Comparison of ENCODE assay signal across 16 cellular contexts in the genomic region with DNA sequence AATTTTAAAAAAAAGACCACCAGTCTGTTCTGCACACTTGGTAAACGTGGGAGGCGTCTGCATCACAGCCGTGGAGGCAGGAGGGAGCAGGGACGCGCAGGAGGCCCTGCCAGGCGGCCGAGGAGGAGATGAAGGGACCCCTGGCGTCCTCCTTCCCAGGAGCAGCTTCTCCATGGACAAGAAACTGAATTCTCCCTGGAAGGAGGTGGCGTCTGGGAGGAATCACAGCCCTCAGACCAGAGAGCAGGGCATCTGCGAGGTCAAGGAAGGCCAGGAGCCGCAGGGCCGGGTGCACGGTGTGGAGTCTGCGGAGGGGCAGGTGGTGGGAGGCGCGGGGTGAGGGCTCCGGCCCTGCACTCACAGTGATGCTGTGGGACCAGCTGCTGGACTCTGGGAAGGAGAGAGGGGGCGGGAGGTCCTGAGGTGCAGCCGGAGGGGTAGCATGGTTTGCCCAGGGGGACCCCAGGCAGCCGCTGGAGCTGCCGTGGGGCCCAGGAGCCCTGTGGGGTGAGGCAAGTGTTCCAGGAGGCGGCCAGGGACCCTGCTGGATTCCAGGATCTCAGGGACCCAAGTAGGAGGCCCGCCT.
DNase-seq lines count a peak whose midpoint lies in the region; ATAC-seq and TF ChIP-seq lines count a peak whose summit lies in the region.
"Had no signal": no experiment of that assay in that cellular context is flagged by ENCODE, and none has a peak within 500 bp of the region (broad histone marks: within the 10 kb centered on the region; RNA-seq: fewer than 3 reads in every experiment).

No MANE protein-coding gene starts in this region.

- H3K27me3 ChIP-seq in left ventricle myocardium inferior (ENCODE audit: low read depth): peaks cover 96% of the 10 kb centered on the region
- peaks cover 13 to 92% (median 80%) of the 10 kb centered on the region in 7 donors for H3K27me3 ChIP-seq in heart right ventricle
- H3K27me3 ChIP-seq in sigmoid colon: peaks cover 12 to 99% (median 59%) of the 10 kb centered on the region in 3 donors

- H3K4me3 ChIP-seq in left ventricle myocardium inferior: no peak overlapping the region
- H3K4me3 ChIP-seq in heart right ventricle: no peak overlapping the region
- H3K4me3 ChIP-seq in sigmoid colon: no peak overlapping the region
- H3K4me3 ChIP-seq: GM23338 had no signal

- H3K36me3 ChIP-seq in left ventricle myocardium inferior (no peaks in the 10 kb centered on the region), heart right ventricle (no peaks in the 10 kb centered on the region), sigmoid colon (no peaks in the 10 kb centered on the region)

- 62 to 63% methylated on average over 23 of the region's 23 CpGs for WGBS in heart right ventricle, 2 donors
- 71 to 75% methylated on average over 23 of the region's 23 CpGs for WGBS in sigmoid colon, 2 donors

- no peaks in the 10 kb centered on the region for H3K36me3 Mint-ChIP-seq in T-helper 17 cell (ENCODE audit: low read depth)
- H3K36me3 Mint-ChIP-seq: CD8-positive, alpha-beta T cell had no signal

- no peaks in the 10 kb centered on the region for H3K9me3 ChIP-seq in left ventricle myocardium inferior (replicated peaks)
- H3K9me3 ChIP-seq in heart right ventricle: no peaks in the 10 kb centered on the region
- no peaks in the 10 kb centered on the region for H3K9me3 ChIP-seq in T-helper 17 cell (ENCODE audit: control insufficient read depth, low read length, poor library complexity, severe bottlenecking)
- H3K9me3 ChIP-seq in sigmoid colon: no peaks in the 10 kb centered on the region

- TF ChIP-seq POLR2A in sigmoid colon (IDR thresholded peaks at IDR 0.05): no peak
- TF ChIP-seq POLR2A in erythroblast (IDR thresholded peaks at IDR 0.05; ENCODE audit: low read length): no peak

- ATAC-seq in heart right ventricle (no peak), T-helper 17 cell (no peak)
- ATAC-seq: CD8-positive, alpha-beta T cell had no signal

- TF ChIP-seq CTCF in left ventricle myocardium inferior (IDR thresholded peaks at IDR 0.05; ENCODE audit: borderline replicate concordance): no peak
- no peak for TF ChIP-seq CTCF in heart right ventricle (IDR thresholded peaks at IDR 0.05)
- no peak for TF ChIP-seq CTCF in sigmoid colon (IDR thresholded peaks at IDR 0.05)

- no peaks in the 10 kb centered on the region for H3K4me1 Mint-ChIP-seq in T-helper 17 cell
- H3K4me1 Mint-ChIP-seq: B cell had no signal

- no peak overlapping the region for H3K4me3 Mint-ChIP-seq in T-helper 17 cell
- H3K4me3 Mint-ChIP-seq: B cell; CD8-positive, alpha-beta T cell; GM23338 had no signal

- peak overlapping the region; percentile 11 for H3K27ac Mint-ChIP-seq in T-helper 17 cell
- H3K27ac Mint-ChIP-seq: B cell; CD8-positive, alpha-beta T cell; GM23338 had no signal

- H3K27ac ChIP-seq in left ventricle myocardium inferior (replicated peaks) (no peak overlapping the region), heart right ventricle (no peak overlapping the region), sigmoid colon (no peak overlapping the region)
- H3K27ac ChIP-seq: C4-2B had no signal

- H3K27me3 Mint-ChIP-seq in T-helper 17 cell: peaks cover 26% of the 10 kb centered on the region

- intact Hi-C loops in left ventricle myocardium inferior (cut with micrococcal nuclease) (no loop called here), heart right ventricle (cut with DNase I) (no loop called here), sigmoid colon (cut with DNase I) (no loop called here)

- DNase-seq in left ventricle myocardium inferior (peak; percentile 2), heart right ventricle (no peak), T-helper 17 cell (no peak), left kidney (ENCODE audit: low read depth, low spot score) (peak; percentile 44), sigmoid colon (peak; percentile 49), mesenteric fat pad (ENCODE audit: low spot score) (no peak), erythroblast (lab: John Stamatoyannopoulos, UW) (no peak)
- DNase-seq: CD8-positive, alpha-beta T cell; COR-L47; DMS153; DMS79 treated with DMSO at 0.1 percent for 48 hours; EL; H7 had no signal

- no peaks in the 10 kb centered on the region for H3K4me1 ChIP-seq in left ventricle myocardium inferior
- peaks cover 0 to 4% (median 0%) of the 10 kb centered on the region in 9 donors for H3K4me1 ChIP-seq in heart right ventricle
- H3K4me1 ChIP-seq in sigmoid colon: no peaks in the 10 kb centered on the region

- no peak for TF ChIP-seq EP300 in sigmoid colon (IDR thresholded peaks at IDR 0.05)

Comparison
In these comparisons a context has a peak if more than half of its experiments do, and no peak if none do; other contexts are left out.
1. DNase-seq: peak in left ventricle myocardium inferior (single experiment), left kidney (single experiment) and sigmoid colon (single experiment); none in heart right ventricle (0 of 2), T-helper 17 cell (0 of 3), mesenteric fat pad (single experiment) and erythroblast (0 of 2).